In the genomic region with DNA sequence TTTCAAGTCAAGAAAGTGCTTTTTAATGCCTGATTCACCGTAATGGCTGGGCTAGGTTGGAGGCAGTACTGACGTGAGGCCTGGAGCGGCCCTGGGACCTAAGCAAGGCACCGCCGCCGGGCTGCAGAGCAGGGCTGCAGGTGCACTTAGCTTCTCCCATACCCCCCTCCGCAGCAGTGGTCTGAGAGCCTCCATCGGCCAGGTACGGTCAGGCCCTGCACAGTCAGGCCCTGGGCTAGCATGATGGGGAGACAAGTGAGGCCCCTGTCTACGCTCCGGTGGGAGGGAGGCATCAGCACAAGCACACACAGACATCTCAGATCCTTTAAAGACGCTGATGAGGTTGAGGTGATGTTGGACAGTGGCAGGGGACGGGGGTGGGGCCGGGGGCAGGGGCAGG, we compare ENCODE assay signal across 24 cellular contexts. TPM values are rescaled to one million over a fixed set of nuclear protein-coding genes. Genes with fewer than 3 reads are reported as not detected.
DNase-seq lines count a peak whose midpoint lies in the region; FAIRE-seq and TF ChIP-seq lines count a peak whose summit lies in the region.
"Had no signal": no experiment of that assay in that cellular context is flagged by ENCODE, and none has a peak within 500 bp of the region (broad histone marks: within the 10 kb centered on the region; RNA-seq: fewer than 3 reads in every experiment).

No MANE protein-coding gene starts in this region.

- no peak overlapping the region for H3K14ac ChIP-seq in H1 (ENCODE audit: insufficient read length)

- no peak overlapping the region for H2BK15ac ChIP-seq in H1 (ENCODE audit: low read length)

- POLR2A ChIA-PET in activated CD4-positive, alpha-beta T cell treated with anti-CD3 and anti-CD28 coated beads, Interleukin-2, amount 10 ng/mL, durations not matched to agents 7 days and 5 days (lab: Charles Lee) = no interaction called here
- POLR2A ChIA-PET in H1 (lab: Charles Lee; ENCODE audit: partially characterized antibody) = interaction anchor here (1.4 to 1.6 kb wide), 3 partner anchors 9 to 52 kb away, joined by 4 to 5 read pairs (median 4); partner anchors contain the start of gene UVSSA

- H2AK5ac ChIP-seq in H1 (ENCODE audit: low read depth, low read length) = no peak overlapping the region

- H3K18ac ChIP-seq in H1 (ENCODE audit: extremely low read depth, low read length) = no peak overlapping the region

- H3K4me3 ChIP-seq in Loucy (ENCODE audit: low read length, poor library complexity, severe bottlenecking) = peak overlapping the region; percentile 42
- H3K4me3 ChIP-seq in H1 (ENCODE audit: extremely low read depth in 1 of 4, insufficient read depth in 2 of 4, low read depth in 3 of 4, low read length in 4 of 4) = no peak overlapping the region
- H3K4me3 ChIP-seq in sigmoid colon = no peak overlapping the region
- H3K4me3 ChIP-seq: dorsolateral prefrontal cortex had no signal

- H3K4me1 Mint-ChIP-seq in activated CD4-positive, alpha-beta T cell treated with anti-CD3 and anti-CD28 coated beads, Interleukin-2, amount 10 ng/mL, durations not matched to agents 7 days and 5 days = peaks cover 48% of the 10 kb centered on the region

- TF ChIP-seq POLR2A in H1 (IDR thresholded peaks at IDR 0.05; ENCODE audit: control extremely low read depth in 1 of 2, low read depth in 2 of 2, low read length in 2 of 2) (no peak), sigmoid colon (IDR thresholded peaks at IDR 0.05) (no peak)

- H3K79me2 ChIP-seq in Loucy (ENCODE audit: insufficient read depth, low read length) (peaks cover 91% of the 10 kb centered on the region), H1 (ENCODE audit: control insufficient read depth in 1 of 2, insufficient read depth in 2 of 2, low read length in 2 of 2) (peaks cover 41 to 93% of the 10 kb centered on the region in 2 experiments)

- H2BK5ac ChIP-seq in H1 (ENCODE audit: low read depth, low read length) = no peak overlapping the region; the same call in 1 of the 2 replicates

- 87% methylated on average over 14 of the region's 14 CpGs; no CpG with 5 or more reads in 1 of the 2 experiments for WGBS in H1 (ENCODE audit: extremely low coverage in 1 of 2, insufficient coverage in 1 of 2, insufficient read length in 1 of 2, insufficient replicate concordance in 2 of 2, low coverage in 1 of 2, low lambda C conversion rate in 2 of 2, missing lambda C conversion rate in 1 of 2), 2 experiments
- WGBS in sigmoid colon, 2 donors = 91 to 92% methylated on average over 14 of the region's 14 CpGs

- peaks cover 32% of the 10 kb centered on the region for H3K79me1 ChIP-seq in H1 (ENCODE audit: low read depth, low read length)

- H2BK12ac ChIP-seq in H1 (ENCODE audit: low read depth, low read length) = no peak overlapping the region

- TF ChIP-seq EP300 in H1 (IDR thresholded peaks at IDR 0.05; ENCODE audit: borderline replicate concordance in 1 of 2, low read depth in 2 of 2, low read length in 2 of 2) = no peak
- TF ChIP-seq EP300 in sigmoid colon (IDR thresholded peaks at IDR 0.05) = no peak

- H3K9ac ChIP-seq in Loucy (ENCODE audit: low read depth, low read length, poor library complexity, severe bottlenecking) (peak overlapping the region; percentile 30), H1 (replicated peaks in 1 of 4; ENCODE audit: extremely low read depth in 1 of 4, low read depth in 3 of 4, low read length in 3 of 4) (no peak overlapping the region; a peak in 1 of 7 replicates)

- H3K27ac ChIP-seq in H1 (ENCODE audit: low read depth, low read length) = peak overlapping the region; percentile 52; the same call in 1 of the 2 replicates
- H3K27ac ChIP-seq in sigmoid colon = no peak overlapping the region
- H3K27ac ChIP-seq: 22Rv1 had no signal

- no peak overlapping the region for H2AFZ ChIP-seq in Loucy (ENCODE audit: low read length)
- H2AFZ ChIP-seq in H1 (ENCODE audit: low read length) = no peak overlapping the region

- peak overlapping the region; percentile 19 for H3K27ac Mint-ChIP-seq in activated CD4-positive, alpha-beta T cell treated with anti-CD3 and anti-CD28 coated beads, Interleukin-2, amount 10 ng/mL, durations not matched to agents 7 days and 5 days

- no peak overlapping the region for H2BK120ac ChIP-seq in H1 (replicated peaks; ENCODE audit: low read depth, low read length)

- peak overlapping the region; percentile 84; the same call in 1 of the 2 replicates for H4K8ac ChIP-seq in H1 (ENCODE audit: extremely low read depth, insufficient read depth, low read length)

- H3K23ac ChIP-seq in H1 (ENCODE audit: insufficient read length) = no peak overlapping the region

- H3K4me3 Mint-ChIP-seq in activated CD4-positive, alpha-beta T cell treated with anti-CD3 and anti-CD28 coated beads, Interleukin-2, amount 10 ng/mL, durations not matched to agents 7 days and 5 days = no peak overlapping the region

- H3K9me3 ChIP-seq in Loucy (ENCODE audit: insufficient read depth, low read depth, low read length) (no peaks in the 10 kb centered on the region), H1 (ENCODE audit: insufficient read depth in 2 of 2, low read depth in 1 of 2, low read length in 1 of 2) (no peaks in the 10 kb centered on the region), sigmoid colon (no peaks in the 10 kb centered on the region)

- intact Hi-C loops in sigmoid colon (cut with DNase I) = no loop called here

- H3K27me3 ChIP-seq in Loucy (ENCODE audit: insufficient read depth, low read length, poor library complexity, severe bottlenecking) = no peaks in the 10 kb centered on the region
- H3K27me3 ChIP-seq in H1 (replicated peaks in 1 of 4; ENCODE audit: control insufficient read depth in 3 of 4, extremely low read depth in 1 of 4, insufficient read depth in 3 of 4, low read length in 3 of 4) = no peaks in the 10 kb centered on the region
- no peaks in the 10 kb centered on the region for H3K27me3 ChIP-seq in sigmoid colon
- H3K27me3 ChIP-seq: dorsolateral prefrontal cortex had no signal

- H3K36me3 Mint-ChIP-seq in activated CD4-positive, alpha-beta T cell treated with anti-CD3 and anti-CD28 coated beads, Interleukin-2, amount 10 ng/mL, durations not matched to agents 7 days and 5 days (ENCODE audit: low read depth) = peaks cover 25% of the 10 kb centered on the region

- no peaks in the 10 kb centered on the region for H3K9me2 ChIP-seq in Loucy (replicated peaks; ENCODE audit: low read depth, low read length)

- no peak for TF ChIP-seq RAD21 in H1 (IDR thresholded peaks at IDR 0.05 in 1 of 2, conservative IDR thresholded peaks at IDR 0.05 in 1 of 2; ENCODE audit: low read depth in 2 of 2, low read length in 2 of 2)

- peaks cover 39% of the 10 kb centered on the region for H3K4me1 ChIP-seq in Loucy (ENCODE audit: insufficient read depth, low read length, poor library complexity, severe bottlenecking)
- peaks cover 6 to 30% (median 18%) of the 10 kb centered on the region in 4 experiments for H3K4me1 ChIP-seq in H1 (replicated peaks in 1 of 4; ENCODE audit: control insufficient read depth in 3 of 4, insufficient read depth in 4 of 4, low read length in 3 of 4)
- H3K4me1 ChIP-seq in sigmoid colon = peaks cover 0 to 49% (median 43%) of the 10 kb centered on the region in 4 donors

- H3K36me3 ChIP-seq in Loucy (ENCODE audit: insufficient read depth, low read length) (peaks cover 11% of the 10 kb centered on the region; the same call in 1 of the 2 replicates), H1 (ENCODE audit: control insufficient read depth in 2 of 4, insufficient read depth in 4 of 4, low read length in 3 of 4) (peaks cover 0 to 15% (median 2%) of the 10 kb centered on the region in 4 experiments; a peak in 4 of 8 replicates), sigmoid colon (peaks cover 0 to 31% (median 6%) of the 10 kb centered on the region in 4 donors)

- H3F3A ChIP-seq in Loucy (ENCODE audit: low read depth) = no peaks in the 10 kb centered on the region

- FAIRE-seq in H1 (lab: Jason Lieb, UNC) = no peak
- FAIRE-seq: TTC549, urothelium cell line had no signal

- no peaks in the 10 kb centered on the region for H3K27me3 Mint-ChIP-seq in activated CD4-positive, alpha-beta T cell treated with anti-CD3 and anti-CD28 coated beads, Interleukin-2, amount 10 ng/mL, durations not matched to agents 7 days and 5 days
- H3K27me3 Mint-ChIP-seq: naive thymus-derived CD8-positive, alpha-beta T cell; progenitor cell of endocrine pancreas had no signal

- no peak for DNase-seq in activated CD4-positive, alpha-beta T cell treated with anti-CD3 and anti-CD28 coated beads, Interleukin-2, amount 10 ng/mL, durations not matched to agents 7 days and 5 days
- DNase-seq in activated CD4-positive, alpha-beta T cell treated with anti-CD3 and anti-CD28 coated beads for 4 hours = no peak
- DNase-seq in H1 (ENCODE audit: low read depth in 1 of 2, low spot score in 2 of 2) (no peak), sigmoid colon (peak; percentile 32), NCI-H1417 treated with DMSO at 0.1 percent for 48 hours (lab: John Stamatoyannopoulos, UW) (no peak), 8988T (no peak), AG20443 (ENCODE audit: low spot score) (no peak)
- DNase-seq: C1 segment of cervical spinal cord; foreskin fibroblast; hypothalamus; IMR-90; naive thymus-derived CD8-positive, alpha-beta T cell; NCI-H1436; NCI-H526; stimulated activated CD4-positive, alpha-beta T cell treated with anti-CD3 and anti-CD28 coated beads, Interleukin-4, amount 100 ng/mL, for 24 hours; SW 1271 had no signal

- H4K91ac ChIP-seq in H1 (replicated peaks; ENCODE audit: insufficient read length, low read length) = no peak overlapping the region

- H4K20me1 ChIP-seq in Loucy (ENCODE audit: insufficient read depth, low read length, poor library complexity, severe bottlenecking) (peaks cover 60% of the 10 kb centered on the region), H1 (replicated peaks in 1 of 2; ENCODE audit: control insufficient read depth in 1 of 2, insufficient read depth in 2 of 2, low read length in 2 of 2) (peaks cover 37 to 41% of the 10 kb centered on the region in 2 experiments)

- no peak overlapping the region for H4K5ac ChIP-seq in H1 (ENCODE audit: insufficient read length, low read depth, low read length)

- H3K4ac ChIP-seq in H1 (replicated peaks; ENCODE audit: insufficient read length, low read depth, low read length) = no peak overlapping the region

- no peak overlapping the region for H2BK20ac ChIP-seq in H1 (ENCODE audit: low read length)

- peaks cover 6% of the 10 kb centered on the region; the same call in 1 of the 2 replicates for H3K23me2 ChIP-seq in H1 (ENCODE audit: low read depth, low read length)

- no peak overlapping the region for H3K56ac ChIP-seq in H1 (replicated peaks; ENCODE audit: insufficient read length, low read depth, low read length)

- H3K9me3 Mint-ChIP-seq in activated CD4-positive, alpha-beta T cell treated with anti-CD3 and anti-CD28 coated beads, Interleukin-2, amount 10 ng/mL, durations not matched to agents 7 days and 5 days = no peaks in the 10 kb centered on the region
- H3K9me3 Mint-ChIP-seq: activated naive CD4-positive, alpha-beta T cell treated with anti-CD3 and anti-CD28 coated beads, Interleukin-2, amount 50 U/mL, for 72 hours; brain; naive thymus-derived CD8-positive, alpha-beta T cell had no signal

- peak overlapping the region; percentile 96 for H3K4me2 ChIP-seq in Loucy (ENCODE audit: low read depth, low read length, poor library complexity, severe bottlenecking)
- H3K4me2 ChIP-seq in H1 (ENCODE audit: insufficient read depth in 1 of 2, low read depth in 2 of 2, low read length in 2 of 2) = peak overlapping the region in 1 of 2 experiments; percentile 20; a peak in 1 of 4 replicates

- CTCF ChIA-PET in activated CD4-positive, alpha-beta T cell treated with anti-CD3 and anti-CD28 coated beads, Interleukin-2, amount 10 ng/mL, durations not matched to agents 7 days and 5 days (lab: Charles Lee) = no interaction called here
- CTCF ChIA-PET in H1 (lab: Charles Lee; ENCODE audit: partially characterized antibody) = interaction anchor here (0.5 to 1.0 kb wide), 4 partner anchors 56 to 1065 kb away, joined by 3 read pairs; no protein-coding TSS in a partner anchor

- TF ChIP-seq CTCF in Loucy (conservative IDR thresholded peaks at IDR 0.05; ENCODE audit: low read length) = no peak
- TF ChIP-seq CTCF in H1 (IDR thresholded peaks at IDR 0.05; ENCODE audit: control extremely low read depth in 1 of 3, insufficient read depth in 1 of 3, low read depth in 1 of 3, low read length in 3 of 3) = no peak
- TF ChIP-seq CTCF in sigmoid colon (IDR thresholded peaks at IDR 0.05) = no peak

RNA-seq across cellular contexts. Expression of gene MAEA, which starts 4.7 kb away (rescaled TPM):
- total RNA-seq in activated CD4-positive, alpha-beta T cell treated with anti-CD3 and anti-CD28 coated beads, Interleukin-2, amount 10 ng/mL, durations not matched to agents 7 days and 5 days = 10 to 100 TPM; 63.8 to 69.0 TPM
- total RNA-seq in H1 (2021; fragmentation: NEBNext Ultra II Directional; extraction: Animal tissue kit (Norgen Biotek cat#: 25700)) = 75.3 and 75.8 TPM in 2 replicates
- polyA plus RNA-seq in H1 (2011; rRNA removed) (133 and 166 TPM in 2 replicates), sigmoid colon (10 to 100 TPM; 51.1 to 89.8 (median 80.0) TPM)
- polyA plus RNA-seq in H1 (2011; cell fraction: cytosol; rRNA removed) = 136 TPM
- polyA plus RNA-seq in H1 (2011; cell fraction: nucleus; rRNA removed) = 178 TPM
- polyA plus RNA-seq in H1 (2012, experiment 1 of 2) = 65.1 to 86.6 TPM (median 84.3 TPM) in 4 replicates
- 68.5 TPM for polyA plus RNA-seq in H1 (2012, experiment 2 of 2)
- 51.3 TPM for polyA plus RNA-seq in H1 (2013, experiment 1 of 2)
- 48.3 TPM for polyA plus RNA-seq in H1 (2013, experiment 2 of 2)
- 55.7 and 65.9 TPM in 2 replicates for polyA minus RNA-seq in H1 (2011; rRNA and poly(A)+ RNA removed)
- 67.3 TPM for polyA minus RNA-seq in H1 (2011; cell fraction: cytosol; rRNA and poly(A)+ RNA removed)
- 68.6 TPM for polyA minus RNA-seq in H1 (2011; cell fraction: nucleus; rRNA and poly(A)+ RNA removed)
- 10 to 100 TPM; 44.2 to 56.2 (median 49.6) TPM for total RNA-seq in sigmoid colon

RNA-seq across cellular contexts. Expression of gene CTBP1, which starts 45.5 kb away (rescaled TPM):
- total RNA-seq in activated CD4-positive, alpha-beta T cell treated with anti-CD3 and anti-CD28 coated beads, Interleukin-2, amount 10 ng/mL, durations not matched to agents 7 days and 5 days = 100 to 1,000 TPM; 223 to 242 TPM
- total RNA-seq in H1 (2021; fragmentation: NEBNext Ultra II Directional; extraction: Animal tissue kit (Norgen Biotek cat#: 25700)) = 128 and 132 TPM in 2 replicates
- polyA plus RNA-seq in H1 (2011; rRNA removed) (185 and 308 TPM in 2 replicates), sigmoid colon (100 to 1,000 TPM in 1 of 3 donors, 10 to 100 TPM in 2; 67.9 to 162 (median 71.4) TPM)
- polyA plus RNA-seq in H1 (2011; cell fraction: cytosol; rRNA removed) = 211 TPM
- polyA plus RNA-seq in H1 (2011; cell fraction: nucleus; rRNA removed) = 631 TPM
- 85.5 to 186 TPM (median 163 TPM) in 4 replicates for polyA plus RNA-seq in H1 (2012, experiment 1 of 2)
- polyA plus RNA-seq in H1 (2012, experiment 2 of 2) = 85.3 TPM
- 72.7 TPM for polyA plus RNA-seq in H1 (2013, experiment 1 of 2)
- 71.3 TPM for polyA plus RNA-seq in H1 (2013, experiment 2 of 2)
- polyA minus RNA-seq in H1 (2011; rRNA and poly(A)+ RNA removed) = 83.5 and 84.0 TPM in 2 replicates
- 128 TPM for polyA minus RNA-seq in H1 (2011; cell fraction: cytosol; rRNA and poly(A)+ RNA removed)
- polyA minus RNA-seq in H1 (2011; cell fraction: nucleus; rRNA and poly(A)+ RNA removed) = 95.0 TPM
- total RNA-seq in sigmoid colon = 100 to 1,000 TPM in 3 of 4 donors, 10 to 100 TPM in 1; 98.9 to 160 (median 129) TPM

RNA-seq across cellular contexts. Expression of gene UVSSA, which starts 52.6 kb away (rescaled TPM):
- 10 to 100 TPM; 19.1 to 23.0 TPM for total RNA-seq in activated CD4-positive, alpha-beta T cell treated with anti-CD3 and anti-CD28 coated beads, Interleukin-2, amount 10 ng/mL, durations not matched to agents 7 days and 5 days
- total RNA-seq in H1 (2021; fragmentation: NEBNext Ultra II Directional; extraction: Animal tissue kit (Norgen Biotek cat#: 25700)) = 19.0 and 19.4 TPM in 2 replicates
- polyA plus RNA-seq in H1 (2011; rRNA removed) = 14.5 and 21.1 TPM in 2 replicates
- polyA plus RNA-seq in H1 (2011; cell fraction: cytosol; rRNA removed) = 14.8 TPM
- polyA plus RNA-seq in H1 (2011; cell fraction: nucleus; rRNA removed) = 106 TPM
- 17.0 to 21.8 TPM (median 19.1 TPM) in 4 replicates for polyA plus RNA-seq in H1 (2012, experiment 1 of 2)
- 2.3 TPM for polyA plus RNA-seq in H1 (2012, experiment 2 of 2)
- 9.4 TPM for polyA plus RNA-seq in H1 (2013, experiment 1 of 2)
- 8.0 TPM for polyA plus RNA-seq in H1 (2013, experiment 2 of 2)
- polyA minus RNA-seq in H1 (2011; rRNA and poly(A)+ RNA removed) = 7.8 and 8.3 TPM in 2 replicates
- 13.4 TPM for polyA minus RNA-seq in H1 (2011; cell fraction: cytosol; rRNA and poly(A)+ RNA removed)
- polyA minus RNA-seq in H1 (2011; cell fraction: nucleus; rRNA and poly(A)+ RNA removed) = 25.9 TPM
- total RNA-seq in sigmoid colon = 10 to 100 TPM in 2 of 4 donors, 1 to 10 TPM in 2; 7.1 to 17.4 (median 10.4) TPM
- polyA plus RNA-seq in sigmoid colon = 10 to 100 TPM in 1 of 3 donors, 1 to 10 TPM in 2; 1.8 to 18.7 (median 4.6) TPM
